Comparison of ENCODE assay signal across 8 cellular contexts in genomic region chr1:226125097-226125630, GRCh38.
DNase-seq lines count a peak whose midpoint lies in the region; ATAC-seq, FAIRE-seq and TF ChIP-seq lines count a peak whose summit lies in the region.

No MANE protein-coding gene starts in this region.

- peaks cover 14% of the 10 kb centered on the region for H3K4me1 ChIP-seq in effector memory CD4-positive, alpha-beta T cell (ENCODE audit: control insufficient read depth, insufficient read depth, low read length, poor library complexity, severe bottlenecking)

- no peak for ATAC-seq in HG03469 (IDR thresholded peaks at IDR 0.05; ENCODE audit: unreplicated experiment)

- no peaks in the 10 kb centered on the region for H3K36me3 ChIP-seq in effector memory CD4-positive, alpha-beta T cell (ENCODE audit: control insufficient read depth, insufficient read depth, low read length)

- no peak overlapping the region for H3K27ac ChIP-seq in effector memory CD4-positive, alpha-beta T cell (ENCODE audit: insufficient read depth, low read length, poor library complexity, severe bottlenecking)

- TF ChIP-seq POLR2A in GM12892 (IDR thresholded peaks at IDR 0.05; ENCODE audit: low read depth, low read length) = no peak

- H3K9me3 ChIP-seq in effector memory CD4-positive, alpha-beta T cell (ENCODE audit: control insufficient read depth, low read length) = no peaks in the 10 kb centered on the region

- FAIRE-seq in GM12892 (lab: Jason Lieb, UNC) (peak; percentile 88), HTR-8/SVneo (lab: Jason Lieb, UNC) (no peak)

- DNase-seq in GM12892 (ENCODE audit: insufficient read length) (peak; percentile 65), HTR-8/SVneo (ENCODE audit: insufficient read length, low spot score) (peak; percentile 92), NOMO-1 (lab: John Stamatoyannopoulos, UW; ENCODE audit: unreplicated experiment in 2 of 2) (peak; percentile 57 to 68), mesenteric fat pad (ENCODE audit: low spot score) (peak; percentile 92)
- DNase-seq in activated CD8-positive, alpha-beta memory T cell treated with anti-CD3 and anti-CD28 coated beads for 1 hour (ENCODE audit: extremely low read depth in 1 of 2, low read depth in 1 of 2) = peak; percentile 62 to 81
- peak; percentile 66 to 78 (median 73) for DNase-seq in effector memory CD4-positive, alpha-beta T cell
- peak; percentile 69 to 76 for DNase-seq in stimulated activated CD8-positive, alpha-beta memory T cell treated with anti-CD3 and anti-CD28 coated beads, Interleukin-15, amount 100 ng/mL, for 48 hours (ENCODE audit: low read depth in 2 of 2)

- no peaks in the 10 kb centered on the region for H3K27me3 ChIP-seq in effector memory CD4-positive, alpha-beta T cell (replicated peaks; ENCODE audit: control insufficient read depth, insufficient read depth, low read length, poor library complexity, severe bottlenecking)

- H3K4me3 ChIP-seq in effector memory CD4-positive, alpha-beta T cell (ENCODE audit: insufficient read depth, low read depth, low read length, poor library complexity, severe bottlenecking) = no peak overlapping the region
